8 cellular contexts compared by ENCODE assay signal in genomic region chr6:18400831-18401446, GRCh38. TPM values are rescaled to one million over a fixed set of nuclear protein-coding genes. Genes with fewer than 3 reads are reported as not detected.
A peak's percentile ranks its signal among the peaks of the same experiment; 100 is the strongest.
DNase-seq lines count a peak whose midpoint lies in the region; ATAC-seq and TF ChIP-seq lines count a peak whose summit lies in the region.

No MANE protein-coding gene starts in this region.

- TF ChIP-seq POLR2A in Peyer's patch (IDR thresholded peaks at IDR 0.05) (no peak), body of pancreas (IDR thresholded peaks at IDR 0.05) (no peak)

- no peaks in the 10 kb centered on the region for H3K27me3 ChIP-seq in Peyer's patch
- no peaks in the 10 kb centered on the region for H3K27me3 ChIP-seq in left lung
- no peaks in the 10 kb centered on the region for H3K27me3 ChIP-seq in body of pancreas

- peak; percentile 28 to 56 for ATAC-seq in activated CD4-positive, CD25-positive, alpha-beta regulatory T cell treated with anti-CD3 and anti-CD28 coated beads, Interleukin-2, amount 50 U/mL, for 24 hours
- ATAC-seq in HG02885 (IDR thresholded peaks at IDR 0.05; ENCODE audit: poor library complexity, unreplicated experiment): peak; percentile 91
- peak; percentile 59 for ATAC-seq in left lung
- no peak for ATAC-seq in body of pancreas

- H3K9me3 ChIP-seq in Peyer's patch: no peaks in the 10 kb centered on the region
- no peaks in the 10 kb centered on the region for H3K9me3 ChIP-seq in left lung
- no peaks in the 10 kb centered on the region for H3K9me3 ChIP-seq in body of pancreas

- intact Hi-C loops in left lung (cut with DNase I) (no loop called here), body of pancreas (cut with DNase I) (no loop called here)

- no peak for DNase-seq in activated CD4-positive, CD25-positive, alpha-beta regulatory T cell treated with anti-CD3 and anti-CD28 coated beads, Interleukin-2, amount 50 U/mL, for 72 hours
- DNase-seq in Peyer's patch: no peak
- DNase-seq in left lung: no peak
- DNase-seq in C1 segment of cervical spinal cord (lab: John Stamatoyannopoulos, UW): no peak
- no peak for DNase-seq in body of pancreas
- DNase-seq in NCI-H187 treated with DMSO at 0.1 percent for 48 hours (lab: John Stamatoyannopoulos, UW): no peak

- H3K4me1 ChIP-seq in Peyer's patch (no peaks in the 10 kb centered on the region), left lung (peaks cover 0 to 91% of the 10 kb centered on the region in 2 donors), body of pancreas (peaks cover 47% of the 10 kb centered on the region)

- 75 to 87% methylated on average over 2 of the region's 2 CpGs for WGBS in body of pancreas, 2 donors

- H3K27ac ChIP-seq in Peyer's patch (peak overlapping the region in 3 of 4 donors; percentile 4 to 59 (median 6)), left lung (peak overlapping the region; percentile 9 to 88), body of pancreas (peak overlapping the region in 2 of 4 donors; percentile 18 to 35)

- H3K4me3 ChIP-seq in Peyer's patch (no peak overlapping the region), left lung (no peak overlapping the region), body of pancreas (no peak overlapping the region)

- no peak for TF ChIP-seq CTCF in Peyer's patch (IDR thresholded peaks at IDR 0.05)
- no peak for TF ChIP-seq CTCF in left lung (IDR thresholded peaks at IDR 0.05)
- TF ChIP-seq CTCF in body of pancreas (IDR thresholded peaks at IDR 0.05): no peak

- peaks cover 0 to 3% (median 0%) of the 10 kb centered on the region in 3 donors for H3K36me3 ChIP-seq in Peyer's patch
- H3K36me3 ChIP-seq in left lung: peaks cover 0 to 55% of the 10 kb centered on the region in 2 donors
- no peaks in the 10 kb centered on the region for H3K36me3 ChIP-seq in body of pancreas (replicated peaks in 1 of 2; ENCODE audit: insufficient read depth in 1 of 2, low read depth in 2 of 2)

RNA-seq across cellular contexts. Expression of gene RNF144B, which starts 13.8 kb away (rescaled TPM):
- total RNA-seq in Peyer's patch (10 to 100 TPM in 1 of 4 donors, 1 to 10 TPM in 3; 1.4 to 14.9 (median 2.4) TPM), left lung (10 to 100 TPM; 60.4 to 74.8 TPM), body of pancreas (1 to 10 TPM; 4.0 to 5.4 TPM)
